22 cellular contexts compared by ENCODE assay signal in the genomic region with DNA sequence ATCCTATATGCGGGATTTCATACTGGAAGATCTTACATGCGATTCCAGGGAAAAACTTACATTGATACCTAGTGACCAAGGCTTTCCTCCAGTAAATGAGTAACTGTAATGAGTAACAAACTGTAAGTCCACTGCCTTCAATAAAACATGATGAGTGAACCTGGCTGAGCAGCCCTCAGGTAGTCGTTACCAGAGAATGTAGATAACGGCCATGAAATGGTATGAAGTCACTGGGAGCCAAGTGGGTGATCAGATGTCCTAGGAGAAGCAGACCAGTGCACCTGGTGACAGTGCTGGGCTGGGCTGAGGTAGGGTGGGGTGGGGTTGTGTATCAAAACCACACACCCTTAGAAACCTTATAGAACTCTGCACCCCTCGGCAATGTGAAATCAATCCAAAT.
"Had no signal": no experiment of that assay in that cellular context is flagged by ENCODE, and none has a peak within 500 bp of the region (broad histone marks: within the 10 kb centered on the region; RNA-seq: fewer than 3 reads in every experiment).

No MANE protein-coding gene starts in this region.

- FAIRE-seq: islet of Langerhans had no signal

- H3K27ac ChIP-seq: cardiac muscle cell, esophagus muscularis mucosa, gastrocnemius medialis, uterus, VCaP had no signal

- ATAC-seq: activated CD4-positive, CD25-positive, alpha-beta regulatory T cell treated with anti-CD3 and anti-CD28 coated beads, Interleukin-2, amount 50 U/mL, for 24 hours; activated T-cell treated with anti-CD3 and anti-CD28 coated beads, Interleukin-2, amount 50 U/mL, for 72 hours; gastrocnemius medialis; left ventricle myocardium superior; sciatic nerve; stimulated activated memory B cell treated with anti-CD40 and anti-IgM and Interleukin-4, amounts not matched to agents 10 μg/mL and 1 μg/mL and 100 μg/mL, for 72 hours had no signal

- H3K4me3 ChIP-seq: cardiac muscle cell, esophagus muscularis mucosa, gastrocnemius medialis, smooth muscle cell, uterus had no signal

- DNase-seq: activated CD4-positive, alpha-beta memory T cell treated with anti-CD3 and anti-CD28 coated beads, Interleukin-2, amount 10 ng/mL, durations not matched to agents 7 days and 5 days; activated CD4-positive, alpha-beta T cell treated with anti-CD3 and anti-CD28 coated beads, Interleukin-2, amount 10 ng/mL, durations not matched to agents 24 days and 14 days; activated effector memory CD4-positive, alpha-beta T cell treated with Interleukin-2 at 50 U/mL for 16 hours; activated naive CD4-positive, alpha-beta T cell treated with anti-CD3 and anti-CD28 coated beads for 36 hours; activated T-cell treated with anti-CD3 and anti-CD28 coated beads, Interleukin-2, amount 50 U/mL, for 72 hours; amygdala; effector CD4-positive, alpha-beta T cell; gastrocnemius medialis; hypothalamus; left ventricle myocardium superior; nephron progenitor cell; posterior cingulate gyrus; stimulated activated CD4-positive, alpha-beta T cell treated with anti-CD3 and anti-CD28 coated beads, Interleukin-15, amount 100 ng/mL, for 24 hours; uterus had no signal

- H3K36me3 ChIP-seq: cardiac muscle cell, esophagus muscularis mucosa, gastrocnemius medialis, uterus had no signal

- H3K4me1 ChIP-seq: esophagus muscularis mucosa, gastrocnemius medialis, uterus had no signal

- H3K9me3 ChIP-seq: esophagus muscularis mucosa, gastrocnemius medialis, uterus had no signal

- H3K27me3 ChIP-seq: cardiac muscle cell, esophagus muscularis mucosa, gastrocnemius medialis, uterus had no signal
